ENCODE assay signal across 12 cellular contexts in the genomic region with DNA sequence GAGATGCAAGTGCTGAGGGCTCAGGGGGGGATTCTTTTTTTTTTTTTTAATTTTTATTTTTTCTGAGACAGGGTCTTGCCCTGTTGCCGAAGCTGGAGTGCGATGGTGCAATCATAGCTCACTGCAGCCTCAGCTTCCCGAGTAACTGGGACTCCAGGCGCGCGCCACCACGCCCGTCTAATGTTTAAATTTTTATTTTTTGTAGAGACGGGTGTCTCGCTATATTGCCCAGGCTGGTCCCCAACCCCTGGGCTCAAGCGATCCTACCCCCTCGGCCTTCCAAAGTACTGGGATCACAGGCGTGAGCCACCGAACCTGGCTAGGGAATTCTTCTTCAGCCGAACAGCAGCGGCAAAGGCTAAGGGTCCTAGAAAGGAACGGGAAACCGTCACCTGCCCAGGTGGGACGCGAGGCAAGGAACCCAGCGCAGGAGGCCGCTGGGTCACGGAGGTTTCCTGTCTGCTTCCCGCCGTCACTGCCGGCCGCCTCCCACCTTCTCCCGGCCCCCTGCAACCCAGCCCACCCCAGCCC. TPM values are rescaled to one million over a fixed set of nuclear protein-coding genes. Genes with fewer than 3 reads are reported as not detected.
A peak's percentile ranks its signal among the peaks of the same experiment; 100 is the strongest.
DNase-seq lines count a peak whose midpoint lies in the region; ATAC-seq and TF ChIP-seq lines count a peak whose summit lies in the region.
"Had no signal": no experiment of that assay in that cellular context is flagged by ENCODE, and none has a peak within 500 bp of the region (broad histone marks: within the 10 kb centered on the region; RNA-seq: fewer than 3 reads in every experiment).

No MANE protein-coding gene starts in this region.

- H3K4me3 ChIP-seq in BLaER1 (no peak overlapping the region), IMR-90 (ENCODE audit: insufficient read depth, low read depth, low read length) (no peak overlapping the region)

- no peak overlapping the region for H3K14ac ChIP-seq in IMR-90 (replicated peaks; ENCODE audit: low read depth, low read length)

- peaks cover 34% of the 10 kb centered on the region for H3K4me1 Mint-ChIP-seq in activated naive CD8-positive, alpha-beta T cell treated with anti-CD3 and anti-CD28 coated beads, Interleukin-2, amount 10 ng/mL, durations not matched to agents 7 days and 5 days
- peaks cover 19% of the 10 kb centered on the region for H3K4me1 Mint-ChIP-seq in memory B cell

- no peak for TF ChIP-seq CTCF in IMR-90 (conservative IDR thresholded peaks at IDR 0.05; ENCODE audit: low read depth, low read length)

- H3K36me3 Mint-ChIP-seq in activated naive CD8-positive, alpha-beta T cell treated with anti-CD3 and anti-CD28 coated beads, Interleukin-2, amount 10 ng/mL, durations not matched to agents 7 days and 5 days = no peaks in the 10 kb centered on the region
- no peaks in the 10 kb centered on the region for H3K36me3 Mint-ChIP-seq in memory B cell
- H3K36me3 Mint-ChIP-seq: immature natural killer cell had no signal

- peaks cover 82% of the 10 kb centered on the region for H3K27me3 Mint-ChIP-seq in activated naive CD8-positive, alpha-beta T cell treated with anti-CD3 and anti-CD28 coated beads, Interleukin-2, amount 10 ng/mL, durations not matched to agents 7 days and 5 days
- H3K27me3 Mint-ChIP-seq in memory B cell = peaks cover 31% of the 10 kb centered on the region

- H3K27ac Mint-ChIP-seq in activated naive CD8-positive, alpha-beta T cell treated with anti-CD3 and anti-CD28 coated beads, Interleukin-2, amount 10 ng/mL, durations not matched to agents 7 days and 5 days = peak overlapping the region; percentile 25
- H3K27ac Mint-ChIP-seq in memory B cell = peak overlapping the region; percentile 58

- ATAC-seq in IMR-90 (ENCODE audit: low read depth) (no peak), memory B cell (ENCODE audit: low read depth) (no peak)
- ATAC-seq in activated naive CD8-positive, alpha-beta T cell treated with anti-CD3 and anti-CD28 coated beads, Interleukin-2, amount 10 ng/mL, durations not matched to agents 7 days and 5 days (ENCODE audit: low read depth) = no peak

- TF ChIP-seq RAD21 in IMR-90 (IDR thresholded peaks at IDR 0.05; ENCODE audit: low read length) = no peak

- intact Hi-C loops in IMR-90 (cut with micrococcal nuclease) = no loop called here

- no TSS peak for BruUV-seq in IMR-90 (replicated peaks; lab: Mats Ljungman, UMichigan)

- peak overlapping the region; percentile 72 for H3K4me3 Mint-ChIP-seq in activated naive CD8-positive, alpha-beta T cell treated with anti-CD3 and anti-CD28 coated beads, Interleukin-2, amount 10 ng/mL, durations not matched to agents 7 days and 5 days
- no peak overlapping the region for H3K4me3 Mint-ChIP-seq in memory B cell

- TF ChIP-seq POLR2A in IMR-90 (IDR thresholded peaks at IDR 0.05; ENCODE audit: low read depth, low read length) = no peak

- no peaks in the 10 kb centered on the region for H3K79me1 ChIP-seq in IMR-90 (ENCODE audit: low read depth in 1 of 2, low read length in 2 of 2)

- H4K8ac ChIP-seq in IMR-90 (ENCODE audit: low read depth in 2 of 2, low read length in 2 of 2) = no peak overlapping the region

- POLR2A ChIA-PET in IMR-90 (lab: Charles Lee; ENCODE audit: unreplicated experiment) = no interaction called here
- POLR2A ChIA-PET in activated naive CD8-positive, alpha-beta T cell treated with anti-CD3 and anti-CD28 coated beads, Interleukin-2, amount 10 ng/mL, durations not matched to agents 7 days and 5 days (lab: Charles Lee) = interaction anchor here (0.9 kb wide), 1 partner anchor 60 kb away, joined by 3 read pairs; a partner anchor contains a TSS

- dilution Hi-C loops in IMR-90 (cut with HindIII; ENCODE audit: low sequenced_read_pairs, unreplicated experiment) = no loop called here

- H3K36me3 ChIP-seq in BLaER1 (no peaks in the 10 kb centered on the region), IMR-90 (ENCODE audit: control insufficient read depth, insufficient read depth, low read length) (no peaks in the 10 kb centered on the region)
- H3K36me3 ChIP-seq: SJSA1 had no signal

- in situ Hi-C loops in IMR-90 (cut with MboI; ENCODE audit: low sequenced_read_pairs) = no loop called here

- H4K20me1 ChIP-seq in BLaER1 (peaks cover 23% of the 10 kb centered on the region; the same call in 1 of the 2 replicates), IMR-90 (ENCODE audit: insufficient read depth, low read length) (peaks cover 9% of the 10 kb centered on the region)

- no peak overlapping the region for H3K56ac ChIP-seq in IMR-90 (ENCODE audit: extremely low read depth, insufficient read depth, low read length)

- WGBS in IMR-90 (ENCODE audit: extremely low coverage in 2 of 2, insufficient read length in 1 of 2), 2 experiments = no CpG with 5 or more reads among the region's 28 CpGs

- H3K27me3 ChIP-seq in BLaER1 (peaks cover 76% of the 10 kb centered on the region), IMR-90 (ENCODE audit: control insufficient read depth, insufficient read depth, low read length) (peaks cover 48% of the 10 kb centered on the region)

- peaks cover 30% of the 10 kb centered on the region for H3K4me1 ChIP-seq in BLaER1
- peaks cover 2% of the 10 kb centered on the region; the same call in 1 of the 2 replicates for H3K4me1 ChIP-seq in IMR-90 (ENCODE audit: control insufficient read depth, insufficient read depth, low read length)

- 0 out of 2 replicates have a peak overlapping the region, but pooled peaks have one; percentile 59 for H3K4me2 ChIP-seq in BLaER1
- no peak overlapping the region for H3K4me2 ChIP-seq in IMR-90 (ENCODE audit: low read depth, low read length)

- no peak overlapping the region for H3K23ac ChIP-seq in IMR-90 (ENCODE audit: low read depth, low read length)

- no peak overlapping the region for H3K4ac ChIP-seq in IMR-90 (ENCODE audit: low read depth, low read length)

- H3K27ac ChIP-seq in BLaER1 (no peak overlapping the region), IMR-90 (ENCODE audit: insufficient read depth, low read length) (no peak overlapping the region)
- H3K27ac ChIP-seq: SJSA1 had no signal

- CTCF ChIA-PET in IMR-90 (lab: Yijun Ruan, JAX) = no interaction called here

- 0 out of 2 replicates have a peak, but pooled peaks cover 2% of the 10 kb centered on the region for H3K9me1 ChIP-seq in IMR-90 (ENCODE audit: insufficient read depth, low read length)

- H3K9me3 ChIP-seq in BLaER1 (peaks cover 16% of the 10 kb centered on the region), IMR-90 (ENCODE audit: control insufficient read depth, insufficient read depth, low read length) (no peaks in the 10 kb centered on the region)

- no peak overlapping the region for H2BK15ac ChIP-seq in IMR-90 (ENCODE audit: low read depth, low read length)

- no peak overlapping the region for H2BK120ac ChIP-seq in IMR-90 (ENCODE audit: low read depth, low read length)

- H2AFZ ChIP-seq in IMR-90 (replicated peaks; ENCODE audit: low read length, poor library complexity) = peak overlapping the region; percentile 85

- no peak overlapping the region for H2AK9ac ChIP-seq in IMR-90 (replicated peaks; ENCODE audit: low read depth, low read length, poor library complexity)

- H2BK5ac ChIP-seq in IMR-90 (ENCODE audit: low read depth, low read length, poor library complexity, severe bottlenecking) = no peak overlapping the region

- DNase-seq in IMR-90 (no peak), memory B cell (ENCODE audit: low spot score in 2 of 2) (no peak), Kasumi-1 (lab: John Stamatoyannopoulos, UW) (no peak), NCI-H345 treated with DMSO at 0.1 percent for 48 hours (lab: John Stamatoyannopoulos, UW; ENCODE audit: unreplicated experiment) (no peak), LoVo (ENCODE audit: low spot score) (no peak), hepatic stellate cell (ENCODE audit: low spot score) (no peak)
- no peak for DNase-seq in activated naive CD8-positive, alpha-beta T cell treated with anti-CD3 and anti-CD28 coated beads, Interleukin-2, amount 10 ng/mL, durations not matched to agents 7 days and 5 days
- DNase-seq: immature natural killer cell, naive B cell, NCI-H2171 had no signal

- no peak overlapping the region for H3K9ac ChIP-seq in BLaER1
- no peak overlapping the region for H3K9ac ChIP-seq in IMR-90 (ENCODE audit: low read depth, low read length)

- H4K91ac ChIP-seq in IMR-90 (ENCODE audit: insufficient read depth, low read depth, low read length) = no peak overlapping the region

- no peak overlapping the region for H2BK20ac ChIP-seq in IMR-90 (ENCODE audit: low read depth, low read length)

- H2AK5ac ChIP-seq in IMR-90 (ENCODE audit: low read depth, low read length) = no peak overlapping the region

- H3K9me3 Mint-ChIP-seq in activated naive CD8-positive, alpha-beta T cell treated with anti-CD3 and anti-CD28 coated beads, Interleukin-2, amount 10 ng/mL, durations not matched to agents 7 days and 5 days = no peaks in the 10 kb centered on the region
- H3K9me3 Mint-ChIP-seq in memory B cell = no peaks in the 10 kb centered on the region
- H3K9me3 Mint-ChIP-seq: immature natural killer cell had no signal

- no peak overlapping the region for H3K18ac ChIP-seq in IMR-90 (ENCODE audit: low read depth, low read length)

- H4K5ac ChIP-seq in IMR-90 (ENCODE audit: low read depth, low read length) = no peak overlapping the region

TF ChIP-seq in IMR-90, 13 proteins besides CTCF, POLR2A, EP300 and RAD21 (continues in another document):
- no peak for TF ChIP-seq RFX5 (IDR thresholded peaks at IDR 0.05; ENCODE audit: low read depth, low read length)
- TF ChIP-seq MAZ (IDR thresholded peaks at IDR 0.05; ENCODE audit: borderline replicate concordance, low read depth, low read length) = no peak
- no peak for TF ChIP-seq MXI1 (IDR thresholded peaks at IDR 0.05; ENCODE audit: borderline replicate concordance, low read depth, low read length)
- no peak for TF ChIP-seq SMC3 (IDR thresholded peaks at IDR 0.05; ENCODE audit: low read depth, low read length)
- no peak for TF ChIP-seq FOS (IDR thresholded peaks at IDR 0.05; ENCODE audit: low read depth, low read length)

RNA-seq across cellular contexts. Expression of a gene that starts 13.3 kb away (rescaled TPM):
- total RNA-seq in IMR-90 (2012; rRNA removed) = not detected in 2 replicates
- polyA plus RNA-seq in IMR-90 (2012; rRNA removed) = 0.12 and 0.27 TPM in 2 replicates
- 0.18 TPM in 1 of 2 replicates, not detected in the other for polyA plus RNA-seq in IMR-90 (2012; cell fraction: cytosol; rRNA removed)
- 0.29 and 0.42 TPM in 2 replicates for polyA plus RNA-seq in IMR-90 (2012; cell fraction: nucleus; rRNA removed; ENCODE audit: low replicate concordance)
- total RNA-seq in activated naive CD8-positive, alpha-beta T cell treated with anti-CD3 and anti-CD28 coated beads, Interleukin-2, amount 10 ng/mL, durations not matched to agents 7 days and 5 days = not detected
- total RNA-seq: SJSA1 had no signal
- polyA plus RNA-seq: immature natural killer cell had no signal

RNA-seq across cellular contexts. Expression of a gene that starts 39.9 kb away (rescaled TPM):
- 0.56 and 0.72 TPM in 2 replicates for total RNA-seq in IMR-90 (2012; rRNA removed)
- polyA plus RNA-seq in IMR-90 (2012; rRNA removed) = 4.0 and 4.1 TPM in 2 replicates
- polyA plus RNA-seq in IMR-90 (2012; cell fraction: cytosol; rRNA removed) = 2.3 and 4.0 TPM in 2 replicates
- 1.7 and 4.7 TPM in 2 replicates for polyA plus RNA-seq in IMR-90 (2012; cell fraction: nucleus; rRNA removed; ENCODE audit: low replicate concordance)
- total RNA-seq in activated naive CD8-positive, alpha-beta T cell treated with anti-CD3 and anti-CD28 coated beads, Interleukin-2, amount 10 ng/mL, durations not matched to agents 7 days and 5 days = 10 to 100 TPM; 12.9 to 13.3 TPM
